8 cellular contexts compared by ENCODE assay signal in the genomic region with DNA sequence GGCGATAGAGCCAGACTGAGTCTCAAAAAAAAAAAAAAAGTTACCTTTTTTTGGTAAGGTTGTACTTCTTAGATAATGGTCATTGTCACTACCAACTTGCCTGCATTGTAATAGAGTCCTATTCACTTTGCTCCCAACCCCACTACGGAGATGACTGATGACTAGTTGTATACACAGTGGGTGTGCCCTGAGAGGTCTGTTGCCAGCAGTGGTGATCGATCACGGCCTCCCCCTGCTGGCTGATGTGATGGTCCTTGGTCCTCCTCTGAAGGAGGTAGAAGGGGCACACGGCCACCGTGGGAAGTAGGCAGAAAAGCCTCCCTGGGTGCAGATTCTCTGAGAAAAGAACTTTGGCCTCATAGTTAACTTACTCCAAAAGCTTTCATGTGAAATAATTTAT. TPM values are rescaled to one million over a fixed set of nuclear protein-coding genes. Genes with fewer than 3 reads are reported as not detected.
DNase-seq lines count a peak whose midpoint lies in the region; FAIRE-seq and TF ChIP-seq lines count a peak whose summit lies in the region.

No MANE protein-coding gene starts in this region.

- DNase-seq in AG04449 (ENCODE audit: low read depth, low spot score) (no peak), GM18507 (ENCODE audit: extremely low spot score, insufficient read length, low read depth) (peak; percentile 52), HuH-7.5 (ENCODE audit: low spot score) (peak; percentile 54), WERI-Rb-1 (peak; percentile 35), erythroblast (lab: John Stamatoyannopoulos, UW) (peak; percentile 38 to 48), posterior vena cava (ENCODE audit: low spot score) (no peak), NCI-H2196 (lab: John Stamatoyannopoulos, UW; ENCODE audit: unreplicated experiment) (no peak)
- DNase-seq in stimulated activated CD4-positive, alpha-beta T cell treated with anti-CD3 and anti-CD28 coated beads, Interleukin-15, amount 100 ng/mL, for 48 hours (ENCODE audit: low read depth in 2 of 2) = peak; percentile 19 to 45

- no peaks in the 10 kb centered on the region for H3K27me3 ChIP-seq in WERI-Rb-1 (ENCODE audit: insufficient read depth, low read depth, severe bottlenecking)

- no peak overlapping the region for H3K27ac ChIP-seq in WERI-Rb-1

- TF ChIP-seq CTCF in AG04449 (IDR thresholded peaks at IDR 0.05; ENCODE audit: insufficient read depth, low read length, missing control alignments) (peak; percentile 49), WERI-Rb-1 (IDR thresholded peaks at IDR 0.05; ENCODE audit: low read depth, low read length) (peak; percentile 54)

- FAIRE-seq in GM18507 (lab: Jason Lieb, UNC) = peak; percentile 74

- no peaks in the 10 kb centered on the region for H3K36me3 ChIP-seq in WERI-Rb-1

- TF ChIP-seq POLR2A in erythroblast (IDR thresholded peaks at IDR 0.05; ENCODE audit: low read length) = no peak

- intact Hi-C loops in posterior vena cava (cut with DNase I) = no loop called here

- CTCF ChIA-PET in AG04449 (lab: Yijun Ruan, JAX) = interaction anchor here (1.1 to 2.1 kb wide), 4 partner anchors 10 to 89 kb away, joined by 3 to 7 read pairs (median 6); partner anchors contain the start of gene GCNT3

- H3K9me3 ChIP-seq in WERI-Rb-1 (ENCODE audit: severe bottlenecking) = no peaks in the 10 kb centered on the region

- no peak overlapping the region for H3K4me3 ChIP-seq in AG04449 (ENCODE audit: low read depth, low read length)
- no peak overlapping the region for H3K4me3 ChIP-seq in WERI-Rb-1 (ENCODE audit: low read depth, low read length)

- POLR2A ChIA-PET in AG04449 (lab: Yijun Ruan, JAX) = no interaction called here

RNA-seq across cellular contexts. Expression of gene GCNT3, which starts 10.7 kb away (rescaled TPM):
- not detected for total RNA-seq in posterior vena cava

RNA-seq across cellular contexts. Expression of gene GTF2A2, which starts 35.0 kb away (rescaled TPM):
- total RNA-seq in posterior vena cava = 10 to 100 TPM; 91.1 to 98.2 TPM

Comparison
In these comparisons a context has a peak if more than half of its experiments do, and no peak if none do; other contexts are left out.
1. DNase-seq: peak in GM18507 (single experiment), HuH-7.5 (single experiment), WERI-Rb-1 (single experiment), erythroblast (2 of 2) and stimulated activated CD4-positive, alpha-beta T cell treated with anti-CD3 and anti-CD28 coated beads, Interleukin-15, amount 100 ng/mL, for 48 hours (2 of 2); none in AG04449 (single experiment), posterior vena cava (single experiment) and NCI-H2196 (single experiment).